ENCODE assay signal across 8 cellular contexts in genomic region chr3:178966299-178967183, GRCh38.
DNase-seq lines count a peak whose midpoint lies in the region; ATAC-seq, FAIRE-seq and TF ChIP-seq lines count a peak whose summit lies in the region.

No MANE protein-coding gene starts in this region.

- BruUV-seq in A673 (replicated peaks; lab: Mats Ljungman, UMichigan) (no TSS peak), K562 (replicated peaks; lab: Mats Ljungman, UMichigan) (no TSS peak)

- peaks cover 32% of the 10 kb centered on the region for H3K4me1 ChIP-seq in A673 (ENCODE audit: insufficient read depth, low read length, poor library complexity, severe bottlenecking)
- no peaks in the 10 kb centered on the region for H3K4me1 ChIP-seq in K562 (replicated peaks in 1 of 2; ENCODE audit: control insufficient read depth in 2 of 2, insufficient read depth in 2 of 2, low read length in 2 of 2)

- no peaks in the 10 kb centered on the region for H3K9me3 ChIP-seq in A673 (ENCODE audit: low read depth, low read length, poor library complexity, severe bottlenecking)
- H3K9me3 ChIP-seq in K562 (replicated peaks; ENCODE audit: control insufficient read depth, insufficient read depth, low read depth, low read length) = no peaks in the 10 kb centered on the region

- no peaks in the 10 kb centered on the region for H3K36me3 ChIP-seq in A673 (ENCODE audit: insufficient read depth, low read length, poor library complexity, severe bottlenecking)
- no peaks in the 10 kb centered on the region for H3K36me3 ChIP-seq in K562 (ENCODE audit: control insufficient read depth, insufficient read depth, low read length)

- POLR2A ChIA-PET in A673 (lab: Charles Lee; ENCODE audit: low non-redundant PET) = no interaction called here
- POLR2A ChIA-PET in K562 (lab: Yijun Ruan, JAX) = no interaction called here

- FAIRE-seq in K562 (lab: Jason Lieb, UNC) = no peak

- ATAC-seq in GM18499 (IDR thresholded peaks at IDR 0.05; ENCODE audit: insufficient read depth, unreplicated experiment) (peak; percentile 40), HG03025 (IDR thresholded peaks at IDR 0.05; ENCODE audit: low FRiP score, unreplicated experiment) (peak; percentile 26), K562 (0 out of 3 replicates have a peak, but pooled peaks have one; percentile 38), left lobe of liver (peak; percentile 79)

- H3K79me2 ChIP-seq in K562 (ENCODE audit: control insufficient read depth, insufficient read depth, low read length) = no peaks in the 10 kb centered on the region

- in situ Hi-C loops in K562 (cut with MboI) = loop anchor here (25.0 kb wide), 1 partner anchor 529 kb away; no protein-coding TSS in a partner anchor

- H2AFZ ChIP-seq in K562 (ENCODE audit: low read depth, low read length) = no peak overlapping the region

- H3K4me3 ChIP-seq in A673 (ENCODE audit: low read depth, low read length, poor library complexity, severe bottlenecking) (peak overlapping the region; percentile 17), K562 (no peak overlapping the region)

- H3K27ac ChIP-seq in A673 (ENCODE audit: low read depth, low read length, poor library complexity, severe bottlenecking) = peak overlapping the region; percentile 89
- H3K27ac ChIP-seq in K562 (ENCODE audit: extremely low read depth, low read depth, low read length) = no peak overlapping the region

- no peak for TF ChIP-seq POLR2A in K562 (conservative IDR thresholded peaks at IDR 0.05)

- DNase-seq in A673 (ENCODE audit: low spot score) (peak; percentile 89), NCI-H2196 treated with DMSO at 0.1 percent for 48 hours (lab: John Stamatoyannopoulos, UW; ENCODE audit: unreplicated experiment) (peak; percentile 56), K562 (ENCODE audit: extremely low read depth in 1 of 4, low spot score in 3 of 4) (peak in 2 of 4 experiments; percentile 8 to 11), left lobe of liver (ENCODE audit: low spot score) (no peak), 8988T (no peak), GM20000 (ENCODE audit: low spot score) (no peak)

- H3K9me1 ChIP-seq in K562 (ENCODE audit: control insufficient read depth, insufficient read depth, low read length) = no peaks in the 10 kb centered on the region

- H3K27me3 ChIP-seq in A673 (replicated peaks; ENCODE audit: insufficient read depth, low read depth, low read length, poor library complexity) (no peaks in the 10 kb centered on the region), K562 (ENCODE audit: control insufficient read depth in 2 of 2, insufficient read depth in 2 of 2, low read length in 2 of 2) (no peaks in the 10 kb centered on the region)

- TF ChIP-seq RAD21 in K562 (CRISPR knock-in tag; conservative IDR thresholded peaks at IDR 0.05 in 1 of 2, IDR thresholded peaks at IDR 0.05 in 1 of 2) = peak; percentile 89 to 90

- WGBS in K562 (ENCODE audit: insufficient coverage, low coverage, missing lambda C conversion rate) = 3% methylated on average over 6 of the region's 6 CpGs

- intact Hi-C loops in A673 (cut with micrococcal nuclease; ENCODE audit: unreplicated experiment) (loop anchor here (1.0 kb wide), 1 partner anchor 530 kb away; no protein-coding TSS in a partner anchor), K562 (cut with micrococcal nuclease) (loop anchor here (1.0 to 5.0 kb wide), 2 partner anchors 356 to 530 kb away; partner anchors contain the start of gene ZNF639)

- H3K4me2 ChIP-seq in K562 (ENCODE audit: insufficient read depth, low read length) = no peak overlapping the region

- no peaks in the 10 kb centered on the region for H4K20me1 ChIP-seq in K562 (replicated peaks; ENCODE audit: control insufficient read depth, insufficient read depth, low read length)

- CTCF ChIA-PET in A673 (lab: Charles Lee) = interaction anchor here (0.6 to 1.8 kb wide), 5 partner anchors 523 to 597 kb away, joined by 3 to 15 read pairs (median 4); no protein-coding TSS in a partner anchor
- CTCF ChIA-PET in K562 (lab: Yijun Ruan, JAX; ENCODE audit: low intra/inter-chr PET ratio) = interaction anchor here (2.5 kb wide), 1 partner anchor 530 kb away, joined by 14 read pairs; no protein-coding TSS in a partner anchor

- no peak for TF ChIP-seq EP300 in K562 (IDR thresholded peaks at IDR 0.05; ENCODE audit: low read length)

- no peak overlapping the region for H3K9ac ChIP-seq in K562 (ENCODE audit: insufficient read depth in 1 of 2, low read depth in 2 of 2, low read length in 2 of 2)

- TF ChIP-seq CTCF in A673 (conservative IDR thresholded peaks at IDR 0.05; ENCODE audit: low read depth, low read length) = peak; percentile 75
- TF ChIP-seq CTCF in K562 (IDR thresholded peaks at IDR 0.05 in 2 of 3, conservative IDR thresholded peaks at IDR 0.05 in 1 of 3; ENCODE audit: insufficient read depth in 2 of 3, low read depth in 1 of 3, low read length in 3 of 3) = peak in 2 of 3 experiments; percentile 28 to 70; a peak in 4 of 6 replicates
- TF ChIP-seq CTCF in GM20000 (IDR thresholded peaks at IDR 0.05; ENCODE audit: extremely low read depth, missing control alignments) = no peak

TF ChIP-seq in K562, 482 proteins besides CTCF, POLR2A, EP300 and RAD21:
- TF ChIP-seq GABPA (tag; conservative IDR thresholded peaks at IDR 0.05; ENCODE audit: low read depth) (peak; percentile 42; the same call in 1 of the 2 replicates), BHLHE40 (IDR thresholded peaks at IDR 0.05; ENCODE audit: low read length) (no peak), ZNF384 (IDR thresholded peaks at IDR 0.05; ENCODE audit: low read depth, low read length) (0 out of 2 replicates have a peak, but pooled peaks have one; percentile 32), THAP12 (CRISPR knock-in tag; IDR thresholded peaks at IDR 0.05) (no peak), SETDB1 (IDR thresholded peaks at IDR 0.05; ENCODE audit: low read length) (no peak), DEAF1 (CRISPR knock-in tag; IDR thresholded peaks at IDR 0.05) (peak; percentile 54; the same call in 1 of the 2 replicates), KLF16 (IDR thresholded peaks at IDR 0.05) (0 out of 2 replicates have a peak, but pooled peaks have one; percentile 10)

Comparison
In these comparisons a context has a peak if more than half of its experiments do, and no peak if none do; other contexts are left out.
1. DNase-seq: peak in A673 (single experiment) and NCI-H2196 treated with DMSO at 0.1 percent for 48 hours (single experiment); none in left lobe of liver (single experiment), 8988T (single experiment) and GM20000 (single experiment).
2. ATAC-seq: peak in every context shown above with its lines; median percentile 79 in left lobe of liver; 40 in GM18499; 38 in K562; 26 in HG03025.